Comparison of ENCODE assay signal across 27 cellular contexts in genomic region chr16:5442986-5443385, GRCh38.
DNase-seq lines count a peak whose midpoint lies in the region; ATAC-seq and TF ChIP-seq lines count a peak whose summit lies in the region.
"Had no signal": no experiment of that assay in that cellular context is flagged by ENCODE, and none has a peak within 500 bp of the region (broad histone marks: within the 10 kb centered on the region; RNA-seq: fewer than 3 reads in every experiment).

No MANE protein-coding gene starts in this region.

- TF ChIP-seq CTCF in HEK293 (tag by site-specific recombination; IDR thresholded peaks at IDR 0.05), result no peak

- POLR2A ChIA-PET in HEK293 (lab: Yijun Ruan, JAX), result no interaction called here

- DNase-seq in left lobe of liver (ENCODE audit: low spot score), result no peak
- DNase-seq: 8988T; ACHN; AML-193; BE2C; C1 segment of cervical spinal cord; Caco-2; Calu3; CD4-positive, alpha-beta memory T cell; CD4-positive, alpha-beta T cell; CD4-positive, CD25-positive, alpha-beta regulatory T cell; CD8-positive, alpha-beta memory T cell; CD8-positive, alpha-beta T cell; COR-L47; DMS 273 treated with DMSO at 0.1 percent for 48 hours; DMS153; DMS53; DMS79; DMS79 treated with DMSO at 0.1 percent for 48 hours; DND-41; EL had no signal

- H3K4me3 ChIP-seq in HEK293 (ENCODE audit: low read depth, low read length), result no peak overlapping the region
- H3K4me3 ChIP-seq: A549; BLaER1; BLaER1 treated with 17β-estradiol and CSF1 and Interleukin-3, amounts not matched to agents 10 nM and 100 nM had no signal

- CTCF ChIA-PET in HEK293 (lab: Yijun Ruan, JAX), result interaction anchor here (1.0 kb wide), 1 partner anchor 173 kb away, joined by 4 read pairs; no protein-coding TSS in a partner anchor

- no peaks in the 10 kb centered on the region for H3K4me1 ChIP-seq in HEK293 (ENCODE audit: control insufficient read depth, insufficient read depth, low read length)
- H3K4me1 ChIP-seq: A549, BE2C, BLaER1, Caco-2 had no signal

- ATAC-seq in left lobe of liver, result no peak
- ATAC-seq: A549; CD8-positive, alpha-beta T cell had no signal

- H3K9me3 ChIP-seq in HEK293 (ENCODE audit: control insufficient read depth, insufficient read depth, low read depth, low read length), result no peaks in the 10 kb centered on the region
- H3K9me3 ChIP-seq: A549, BE2C, BLaER1, Caco-2 had no signal

- no peak overlapping the region for H3K27ac ChIP-seq in HEK293 (ENCODE audit: extremely low read depth, low read depth, low read length)
- H3K27ac ChIP-seq: 22Rv1; A549; BLaER1; BLaER1 treated with 17β-estradiol and CSF1 and Interleukin-3, amounts not matched to agents 10 nM and 100 nM; C4-2B had no signal

- H3K36me3 ChIP-seq in HEK293 (ENCODE audit: control insufficient read depth in 2 of 2, insufficient read depth in 1 of 2, low read length in 2 of 2), result no peaks in the 10 kb centered on the region
- H3K36me3 ChIP-seq: BE2C; BLaER1; BLaER1 treated with 17β-estradiol and CSF1 and Interleukin-3, amounts not matched to agents 10 nM and 100 nM had no signal

TF ChIP-seq in HEK293, 187 proteins besides CTCF, POLR2A, EP300 and RAD21:
- no peak for TF ChIP-seq ZSCAN5A (tag by site-specific recombination; IDR thresholded peaks at IDR 0.05)
- TF ChIP-seq SCRT2 (tag by site-specific recombination; IDR thresholded peaks at IDR 0.05), result peak; percentile 91
- peak; percentile 78 for TF ChIP-seq SCRT1 (tag by site-specific recombination; IDR thresholded peaks at IDR 0.05; ENCODE audit: borderline replicate concordance)
- TF ChIP-seq ZNF560 (tag by site-specific recombination; IDR thresholded peaks at IDR 0.05; ENCODE audit: borderline replicate concordance), result no peak
